Comparison of ENCODE assay signal across 18 cellular contexts in genomic region chr15:74641151-74641550, GRCh38. TPM values are rescaled to one million over a fixed set of nuclear protein-coding genes. Genes with fewer than 3 reads are reported as not detected.
DNase-seq lines count a peak whose midpoint lies in the region; ATAC-seq and TF ChIP-seq lines count a peak whose summit lies in the region.
"Had no signal": no experiment of that assay in that cellular context is flagged by ENCODE, and none has a peak within 500 bp of the region (broad histone marks: within the 10 kb centered on the region; RNA-seq: fewer than 3 reads in every experiment).

No MANE protein-coding gene starts in this region.

- H3K27ac Mint-ChIP-seq in endothelial cell (ENCODE audit: unreplicated experiment), result peak overlapping the region; percentile 80
- H3K27ac Mint-ChIP-seq in stimulated activated memory B cell treated with anti-CD40 and anti-IgM and Interleukin-4, amounts not matched to agents 10 μg/mL and 1 μg/mL and 100 μg/mL, for 72 hours, result peak overlapping the region; percentile 26

- no peaks in the 10 kb centered on the region for H3K9me3 Mint-ChIP-seq in endothelial cell (ENCODE audit: unreplicated experiment)
- no peaks in the 10 kb centered on the region for H3K9me3 Mint-ChIP-seq in stimulated activated memory B cell treated with anti-CD40 and anti-IgM and Interleukin-4, amounts not matched to agents 10 μg/mL and 1 μg/mL and 100 μg/mL, for 72 hours
- H3K9me3 Mint-ChIP-seq: CD14-positive monocyte had no signal

- peaks cover 4% of the 10 kb centered on the region for H3K27me3 Mint-ChIP-seq in endothelial cell (ENCODE audit: unreplicated experiment)
- H3K27me3 Mint-ChIP-seq in stimulated activated memory B cell treated with anti-CD40 and anti-IgM and Interleukin-4, amounts not matched to agents 10 μg/mL and 1 μg/mL and 100 μg/mL, for 72 hours, result no peaks in the 10 kb centered on the region

- DNase-seq in MV-4-11 (lab: John Stamatoyannopoulos, UW) (peak; percentile 22), endothelial cell (ENCODE audit: low spot score) (no peak), T-helper 1 cell (no peak)
- DNase-seq: adrenal gland; effector memory CD4-positive, alpha-beta T cell; NCI-H1694; NCI-H2171; NCI-H524 treated with DMSO at 0.1 percent for 48 hours; SHP77 treated with DMSO at 0.1 percent for 48 hours; sigmoid colon; stimulated activated CD4-positive, alpha-beta T cell treated with anti-CD3 and anti-CD28 coated beads, Interleukin-15, amount 100 ng/mL, for 24 hours; uterus had no signal

- H3K4me1 Mint-ChIP-seq in endothelial cell (ENCODE audit: unreplicated experiment), result peaks cover 54% of the 10 kb centered on the region
- peaks cover 6% of the 10 kb centered on the region for H3K4me1 Mint-ChIP-seq in stimulated activated memory B cell treated with anti-CD40 and anti-IgM and Interleukin-4, amounts not matched to agents 10 μg/mL and 1 μg/mL and 100 μg/mL, for 72 hours

- H3K36me3 Mint-ChIP-seq in endothelial cell (ENCODE audit: low read depth, unreplicated experiment), result peaks cover 36% of the 10 kb centered on the region
- peaks cover 27% of the 10 kb centered on the region for H3K36me3 Mint-ChIP-seq in stimulated activated memory B cell treated with anti-CD40 and anti-IgM and Interleukin-4, amounts not matched to agents 10 μg/mL and 1 μg/mL and 100 μg/mL, for 72 hours

- no peak overlapping the region for H3K4me3 Mint-ChIP-seq in endothelial cell (ENCODE audit: unreplicated experiment)
- H3K4me3 Mint-ChIP-seq in stimulated activated memory B cell treated with anti-CD40 and anti-IgM and Interleukin-4, amounts not matched to agents 10 μg/mL and 1 μg/mL and 100 μg/mL, for 72 hours, result no peak overlapping the region
- H3K4me3 Mint-ChIP-seq: CD14-positive monocyte had no signal

- H3K27ac ChIP-seq in C4-2B, result peak overlapping the region; percentile 99
- H3K27ac ChIP-seq: adrenal gland, sigmoid colon, uterus had no signal

- no peak for ATAC-seq in stimulated activated memory B cell treated with anti-CD40 and anti-IgM and Interleukin-4, amounts not matched to agents 10 μg/mL and 1 μg/mL and 100 μg/mL, for 72 hours
- ATAC-seq in HG03045 (IDR thresholded peaks at IDR 0.05; ENCODE audit: unreplicated experiment) (no peak), GM19035 (IDR thresholded peaks at IDR 0.05; ENCODE audit: unreplicated experiment) (no peak)
- ATAC-seq: Panc1 had no signal

- TF ChIP-seq CTCF in C4-2B (conservative IDR thresholded peaks at IDR 0.05) (no peak), endothelial cell (IDR thresholded peaks at IDR 0.05; ENCODE audit: unreplicated experiment) (no peak)

RNA-seq across cellular contexts. Expression of gene CLK3, which starts 25.5 kb away (rescaled TPM):
- 81.7 TPM for total RNA-seq in endothelial cell (ENCODE audit: unreplicated experiment)

RNA-seq across cellular contexts. Expression of gene EDC3, which starts 54.7 kb away (rescaled TPM):
- 71.0 TPM for total RNA-seq in endothelial cell (ENCODE audit: unreplicated experiment)
